ENCODE assay signal across 9 cellular contexts in the genomic region with DNA sequence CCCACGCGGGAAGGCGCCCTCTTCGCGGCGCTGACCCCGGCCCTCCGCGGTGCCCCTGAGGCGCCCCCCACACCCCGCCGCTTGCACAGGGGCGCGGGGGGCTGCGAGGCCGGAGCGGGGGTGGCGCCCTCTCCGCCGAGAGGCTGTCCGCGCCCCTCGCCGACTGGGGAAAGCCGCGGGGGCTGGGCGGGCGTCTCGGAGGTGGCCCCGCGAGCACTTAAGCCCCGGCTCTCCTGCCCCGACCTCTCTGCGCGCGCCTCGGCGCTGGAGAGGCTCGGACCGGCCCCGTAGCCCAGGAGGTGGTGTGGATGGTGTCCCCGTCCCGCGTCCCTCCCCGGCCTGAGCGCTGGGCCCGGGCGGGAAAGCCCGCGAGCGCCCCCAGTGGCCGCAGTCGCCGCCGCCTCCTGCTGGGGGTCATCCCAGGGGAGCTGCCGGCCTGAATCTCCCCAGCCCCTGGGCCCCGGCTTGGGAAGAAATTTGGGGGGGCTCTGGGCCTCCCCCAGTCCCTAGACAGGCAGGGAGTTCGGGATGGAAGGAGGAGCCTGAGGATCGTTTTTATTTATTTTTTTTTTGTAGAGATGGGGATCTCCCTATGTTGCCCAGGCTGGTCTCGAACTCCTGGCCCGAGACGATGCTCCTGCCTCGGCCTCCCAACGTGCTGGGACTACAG. TPM values are rescaled to one million over a fixed set of nuclear protein-coding genes. Genes with fewer than 3 reads are reported as not detected.
DNase-seq lines count a peak whose midpoint lies in the region; ATAC-seq, FAIRE-seq and TF ChIP-seq lines count a peak whose summit lies in the region.
"Had no signal": no experiment of that assay in that cellular context is flagged by ENCODE, and none has a peak within 500 bp of the region (broad histone marks: within the 10 kb centered on the region; RNA-seq: fewer than 3 reads in every experiment).

No MANE protein-coding gene starts in this region.

- BruUV-seq in K562 (replicated peaks; lab: Mats Ljungman, UMichigan) = no TSS peak

- CTCF ChIA-PET in K562 (lab: Yijun Ruan, JAX; ENCODE audit: low intra/inter-chr PET ratio) = interaction anchor here (0.5 to 1.5 kb wide), 3 partner anchors 17 to 296 kb away, joined by 3 to 9 read pairs (median 6); no protein-coding TSS in a partner anchor

- peak; percentile 71 for FAIRE-seq in K562 (lab: Jason Lieb, UNC)

- ATAC-seq in K562 (peak; percentile 73), HG02623 (IDR thresholded peaks at IDR 0.05; ENCODE audit: unreplicated experiment) (no peak), HG03521 (IDR thresholded peaks at IDR 0.05; ENCODE audit: unreplicated experiment) (no peak)

- in situ Hi-C loops in K562 (cut with MboI) = no loop called here

- H4K20me1 ChIP-seq in K562 (replicated peaks; ENCODE audit: control insufficient read depth, insufficient read depth, low read length) = peaks cover 10% of the 10 kb centered on the region; the same call in 1 of the 2 replicates

- no peaks in the 10 kb centered on the region for H3K27me3 ChIP-seq in K562 (ENCODE audit: control insufficient read depth in 2 of 2, insufficient read depth in 2 of 2, low read length in 2 of 2)
- peaks cover 55% of the 10 kb centered on the region for H3K27me3 ChIP-seq in skeletal muscle satellite cell (ENCODE audit: control insufficient read depth, insufficient read depth, low read length)

- TF ChIP-seq POLR2A in K562 (conservative IDR thresholded peaks at IDR 0.05) = peak; percentile 64

- 0 out of 2 replicates have a peak, but pooled peaks have one; percentile 16 for TF ChIP-seq EP300 in K562 (IDR thresholded peaks at IDR 0.05; ENCODE audit: low read length)

- H3K36me3 ChIP-seq in K562 (ENCODE audit: control insufficient read depth, insufficient read depth, low read length) (no peaks in the 10 kb centered on the region), skeletal muscle satellite cell (ENCODE audit: insufficient read depth, low read length) (no peaks in the 10 kb centered on the region)

- H3K9me3 ChIP-seq in K562 (replicated peaks; ENCODE audit: control insufficient read depth, insufficient read depth, low read depth, low read length) = no peaks in the 10 kb centered on the region
- no peaks in the 10 kb centered on the region for H3K9me3 ChIP-seq in iPS-18c (ENCODE audit: control insufficient read depth, insufficient read depth, low read length)
- no peaks in the 10 kb centered on the region for H3K9me3 ChIP-seq in skeletal muscle satellite cell (replicated peaks; ENCODE audit: low read length)

- H3K79me2 ChIP-seq in K562 (ENCODE audit: control insufficient read depth, insufficient read depth, low read length) = peaks cover 16% of the 10 kb centered on the region; the same call in 2 of the 3 replicates

- 3% methylated on average over 47 of the region's 64 CpGs for WGBS in K562 (ENCODE audit: insufficient coverage, low coverage, missing lambda C conversion rate)

- intact Hi-C loops in K562 (cut with micrococcal nuclease) = loop anchor here (5.0 kb wide), 1 partner anchor 61 kb away; no protein-coding TSS in a partner anchor

- H3K9ac ChIP-seq in K562 (ENCODE audit: insufficient read depth in 1 of 2, low read depth in 2 of 2, low read length in 2 of 2) = peak overlapping the region; percentile 86 to 99
- H3K9ac ChIP-seq in skeletal muscle satellite cell (ENCODE audit: low read depth, low read length) = peak overlapping the region; percentile 38

- DNase-seq in DMS153 (lab: John Stamatoyannopoulos, UW) = peak; percentile 34
- peak; percentile 25 for DNase-seq in HS-5 (ENCODE audit: low read depth)
- DNase-seq in T-helper 22 cell (ENCODE audit: low read depth) = peak; percentile 30
- peak; percentile 86 to 95 (median 90) for DNase-seq in K562 (ENCODE audit: extremely low read depth in 1 of 4, low spot score in 3 of 4)

- H3K4me2 ChIP-seq in K562 (ENCODE audit: insufficient read depth, low read length) (peak overlapping the region; percentile 77), skeletal muscle satellite cell (ENCODE audit: low read length) (peak overlapping the region; percentile 67)

- peak overlapping the region; percentile 80 for H2AFZ ChIP-seq in K562 (ENCODE audit: low read depth, low read length)

- peak; percentile 87 to 96 (median 89) for TF ChIP-seq CTCF in K562 (IDR thresholded peaks at IDR 0.05 in 2 of 3, conservative IDR thresholded peaks at IDR 0.05 in 1 of 3; ENCODE audit: insufficient read depth in 2 of 3, low read depth in 1 of 3, low read length in 3 of 3)

- POLR2A ChIA-PET in K562 (lab: Yijun Ruan, JAX) = interaction anchor here (0.6 to 2.3 kb wide), 10 partner anchors 9 to 223 kb away, joined by 3 to 16 read pairs (median 4); a partner anchor contains a TSS

- peak; percentile 42 to 69 for TF ChIP-seq RAD21 in K562 (CRISPR knock-in tag; conservative IDR thresholded peaks at IDR 0.05 in 1 of 2, IDR thresholded peaks at IDR 0.05 in 1 of 2)

- H3K27ac ChIP-seq in K562 (ENCODE audit: extremely low read depth, low read depth, low read length) = peak overlapping the region; percentile 95

- H3K4me1 ChIP-seq in K562 (replicated peaks in 1 of 2; ENCODE audit: control insufficient read depth in 2 of 2, insufficient read depth in 2 of 2, low read length in 2 of 2) = peaks cover 39 to 94% of the 10 kb centered on the region in 2 experiments
- peaks cover 40% of the 10 kb centered on the region for H3K4me1 ChIP-seq in skeletal muscle satellite cell (ENCODE audit: control insufficient read depth, insufficient read depth, low read length)

- peak overlapping the region; percentile 52 for H3K4me3 ChIP-seq in K562
- H3K4me3 ChIP-seq in iPS-18c (ENCODE audit: insufficient read depth, low read depth, low read length) = peak overlapping the region; percentile 67
- H3K4me3 ChIP-seq in skeletal muscle satellite cell (ENCODE audit: low read length) = peak overlapping the region; percentile 60

- H3K9me1 ChIP-seq in K562 (ENCODE audit: control insufficient read depth, insufficient read depth, low read length) = no peaks in the 10 kb centered on the region

RNA-seq across cellular contexts. Expression of a gene that starts 1.9 kb away (rescaled TPM):
- total RNA-seq in K562 (2011; cell fraction: chromatin; rRNA removed; ENCODE audit: low replicate concordance) = 5.7 and 23.9 TPM in 2 replicates
- total RNA-seq in K562 (2011; cell fraction: nucleolus; rRNA removed) = 54.5 and 57.7 TPM in 2 replicates
- 14.9 and 19.0 TPM in 2 replicates for total RNA-seq in K562 (2011; cell fraction: nucleoplasm; rRNA removed)
- total RNA-seq in K562 (2014; rRNA removed) (41.4 and 49.2 TPM in 2 replicates), K562 (2014; rRNA removed; fragmentation: Illumina TruSeq; extraction: Trizol) (0.25 TPM in 1 of 2 replicates, not detected in the other), K562 (2015; rRNA removed; fragmentation: Illumina TruSeq; extraction: Trizol) (1.9 TPM in 2 replicates), K562 (2021) (40.5 and 44.3 TPM in 2 replicates)
- polyA plus RNA-seq in K562 (2011; rRNA removed) (5.3 and 10.4 TPM in 2 replicates), K562 (2014; fragmentation: Illumina TruSeq; extraction: Trizol) (0.21 and 0.61 TPM in 2 replicates), K562 (2014; fragmentation: Nextera tagmentation; extraction: Ambion mirVana) (not detected), K562 (2014; rRNA removed) (33.7 and 43.7 TPM in 2 replicates)
- polyA plus RNA-seq in K562 (2011; cell fraction: cytosol; rRNA removed) = 18.6 and 66.9 TPM in 2 replicates
- polyA plus RNA-seq in K562 (2011; cell fraction: nucleus; rRNA removed) = 86.7 and 173 TPM in 2 replicates
- polyA plus RNA-seq in K562 (2012) = 8.3 and 15.7 TPM in 2 replicates
- 0.21 TPM in 1 of 2 replicates, not detected in the other for polyA minus RNA-seq in K562 (2011; rRNA and poly(A)+ RNA removed)
- 3.6 and 11.6 TPM in 2 replicates for polyA minus RNA-seq in K562 (2011; cell fraction: cytosol; rRNA and poly(A)+ RNA removed)
- polyA minus RNA-seq in K562 (2011; cell fraction: nucleus; rRNA and poly(A)+ RNA removed) = 7.2 and 11.6 TPM in 2 replicates
- total RNA-seq in skeletal muscle satellite cell (2012; rRNA removed) = 0.51 TPM in 1 of 2 replicates, not detected in the other

RNA-seq across cellular contexts. Expression of a gene that starts 11.5 kb away (rescaled TPM):
- total RNA-seq in K562 (2011; cell fraction: chromatin; rRNA removed; ENCODE audit: low replicate concordance) = 2.7 and 7.4 TPM in 2 replicates
- total RNA-seq in K562 (2011; cell fraction: nucleolus; rRNA removed) = 13.3 and 15.0 TPM in 2 replicates
- 6.9 and 9.5 TPM in 2 replicates for total RNA-seq in K562 (2011; cell fraction: nucleoplasm; rRNA removed)
- total RNA-seq in K562 (2014; rRNA removed) (58.3 and 70.7 TPM in 2 replicates), K562 (2014; rRNA removed; fragmentation: Illumina TruSeq; extraction: Trizol) (0.40 and 0.54 TPM in 2 replicates), K562 (2015; rRNA removed; fragmentation: Illumina TruSeq; extraction: Trizol) (10.8 and 11.6 TPM in 2 replicates), K562 (2021) (31.1 and 32.5 TPM in 2 replicates)
- polyA plus RNA-seq in K562 (2011; rRNA removed) (14.5 and 15.7 TPM in 2 replicates), K562 (2014; fragmentation: Illumina TruSeq; extraction: Trizol) (2.6 and 12.8 TPM in 2 replicates), K562 (2014; fragmentation: Nextera tagmentation; extraction: Ambion mirVana) (10 to 100 TPM in 1 of 2 experiments, 1 to 10 TPM in 1; 7.2 to 12.2 TPM), K562 (2014; rRNA removed) (50.8 and 56.1 TPM in 2 replicates)
- polyA plus RNA-seq in K562 (2011; cell fraction: cytosol; rRNA removed) = 26.4 and 90.5 TPM in 2 replicates
- 11.7 and 19.4 TPM in 2 replicates for polyA plus RNA-seq in K562 (2011; cell fraction: nucleus; rRNA removed)
- polyA plus RNA-seq in K562 (2012) = 26.7 and 43.1 TPM in 2 replicates
- 1.9 and 3.6 TPM in 2 replicates for polyA minus RNA-seq in K562 (2011; rRNA and poly(A)+ RNA removed)
- polyA minus RNA-seq in K562 (2011; cell fraction: cytosol; rRNA and poly(A)+ RNA removed) = 6.9 and 7.5 TPM in 2 replicates
- polyA minus RNA-seq in K562 (2011; cell fraction: nucleus; rRNA and poly(A)+ RNA removed) = 1.9 and 5.0 TPM in 2 replicates
- 76.8 and 83.0 TPM in 2 replicates for total RNA-seq in skeletal muscle satellite cell (2012; rRNA removed)

RNA-seq across cellular contexts. Expression of a gene that starts 18.2 kb away (rescaled TPM):
- 268 and 576 TPM in 2 replicates for total RNA-seq in K562 (2011; cell fraction: chromatin; rRNA removed; ENCODE audit: low replicate concordance)
- 387 and 414 TPM in 2 replicates for total RNA-seq in K562 (2011; cell fraction: nucleolus; rRNA removed)
- 326 and 377 TPM in 2 replicates for total RNA-seq in K562 (2011; cell fraction: nucleoplasm; rRNA removed)
- 29.5 and 37.2 TPM in 2 replicates for total RNA-seq in K562 (2014; rRNA removed)
- 4.5 and 4.9 TPM in 2 replicates for total RNA-seq in K562 (2014; rRNA removed; fragmentation: Illumina TruSeq; extraction: Trizol)
- 12.0 and 13.2 TPM in 2 replicates for total RNA-seq in K562 (2015; rRNA removed; fragmentation: Illumina TruSeq; extraction: Trizol)
- 89.7 and 111 TPM in 2 replicates for total RNA-seq in K562 (2021)
- polyA plus RNA-seq in K562 (2011; rRNA removed) = 18.1 and 39.0 TPM in 2 replicates
- polyA plus RNA-seq in K562 (2011; cell fraction: cytosol; rRNA removed) = 28.0 and 43.3 TPM in 2 replicates
- 483 and 499 TPM in 2 replicates for polyA plus RNA-seq in K562 (2011; cell fraction: nucleus; rRNA removed)
- polyA plus RNA-seq in K562 (2012) = 66.2 and 73.2 TPM in 2 replicates
- 19.2 and 34.8 TPM in 2 replicates for polyA plus RNA-seq in K562 (2014; fragmentation: Illumina TruSeq; extraction: Trizol)
- polyA plus RNA-seq in K562 (2014; fragmentation: Nextera tagmentation; extraction: Ambion mirVana) = under 1 TPM; 0.04 to 0.06 TPM
- 49.3 and 67.7 TPM in 2 replicates for polyA plus RNA-seq in K562 (2014; rRNA removed)
- 12.6 and 21.4 TPM in 2 replicates for polyA minus RNA-seq in K562 (2011; rRNA and poly(A)+ RNA removed)
- 33.4 and 47.6 TPM in 2 replicates for polyA minus RNA-seq in K562 (2011; cell fraction: cytosol; rRNA and poly(A)+ RNA removed)
- 68.5 and 80.0 TPM in 2 replicates for polyA minus RNA-seq in K562 (2011; cell fraction: nucleus; rRNA and poly(A)+ RNA removed)
- 15.2 and 22.5 TPM in 2 replicates for total RNA-seq in skeletal muscle satellite cell (2012; rRNA removed)

RNA-seq across cellular contexts. Expression of a gene that starts 19.9 kb away (rescaled TPM):
- total RNA-seq in K562 (2011; cell fraction: chromatin; rRNA removed; ENCODE audit: low replicate concordance) = 0.30 and 1.0 TPM in 2 replicates
- total RNA-seq in K562 (2011; cell fraction: nucleolus; rRNA removed) = 0.39 and 0.67 TPM in 2 replicates
- 0.23 and 0.29 TPM in 2 replicates for total RNA-seq in K562 (2011; cell fraction: nucleoplasm; rRNA removed)
- not detected in 2 replicates for total RNA-seq in K562 (2014; rRNA removed)
- not detected in 2 replicates for total RNA-seq in K562 (2014; rRNA removed; fragmentation: Illumina TruSeq; extraction: Trizol)
- total RNA-seq in K562 (2015; rRNA removed; fragmentation: Illumina TruSeq; extraction: Trizol) = not detected in 2 replicates
- total RNA-seq in K562 (2021) = not detected in 2 replicates
- 0.04 TPM in 1 of 2 replicates, not detected in the other for polyA plus RNA-seq in K562 (2011; rRNA removed)
- polyA plus RNA-seq in K562 (2011; cell fraction: cytosol; rRNA removed) = 0.06 TPM in 1 of 2 replicates, not detected in the other
- 0.18 and 0.25 TPM in 2 replicates for polyA plus RNA-seq in K562 (2011; cell fraction: nucleus; rRNA removed)
- 0.46 and 0.48 TPM in 2 replicates for polyA plus RNA-seq in K562 (2012)
- polyA plus RNA-seq in K562 (2014; fragmentation: Illumina TruSeq; extraction: Trizol) = not detected in 2 replicates
- not detected for polyA plus RNA-seq in K562 (2014; fragmentation: Nextera tagmentation; extraction: Ambion mirVana)
- polyA plus RNA-seq in K562 (2014; rRNA removed) = not detected in 2 replicates
- polyA minus RNA-seq in K562 (2011; rRNA and poly(A)+ RNA removed) = not detected in 2 replicates
- polyA minus RNA-seq in K562 (2011; cell fraction: cytosol; rRNA and poly(A)+ RNA removed) = not detected in 2 replicates
- polyA minus RNA-seq in K562 (2011; cell fraction: nucleus; rRNA and poly(A)+ RNA removed) = 0.33 TPM in 1 of 2 replicates, not detected in the other
- not detected in 2 replicates for total RNA-seq in skeletal muscle satellite cell (2012; rRNA removed)
- total RNA-seq: activated CD8-positive, alpha-beta memory T cell treated with anti-CD3 and anti-CD28 coated beads for 36 hours had no signal

RNA-seq across cellular contexts. Expression of a gene that starts 35.5 kb away (rescaled TPM):
- 0.99 and 3.5 TPM in 2 replicates for total RNA-seq in K562 (2011; cell fraction: chromatin; rRNA removed; ENCODE audit: low replicate concordance)
- total RNA-seq in K562 (2011; cell fraction: nucleolus; rRNA removed) = 1.2 and 2.6 TPM in 2 replicates
- 0.88 and 1.6 TPM in 2 replicates for total RNA-seq in K562 (2011; cell fraction: nucleoplasm; rRNA removed)
- 0.09 and 0.69 TPM in 2 replicates for total RNA-seq in K562 (2014; rRNA removed)
- 0.07 TPM in 1 of 2 replicates, not detected in the other for total RNA-seq in K562 (2014; rRNA removed; fragmentation: Illumina TruSeq; extraction: Trizol)
- total RNA-seq in K562 (2015; rRNA removed; fragmentation: Illumina TruSeq; extraction: Trizol) = 0.11 and 0.18 TPM in 2 replicates
- 1.2 and 1.5 TPM in 2 replicates for total RNA-seq in K562 (2021)
- polyA plus RNA-seq in K562 (2011; rRNA removed) = 0.13 and 0.34 TPM in 2 replicates
- polyA plus RNA-seq in K562 (2011; cell fraction: cytosol; rRNA removed) = 0.12 and 0.37 TPM in 2 replicates
- 2.6 and 3.6 TPM in 2 replicates for polyA plus RNA-seq in K562 (2011; cell fraction: nucleus; rRNA removed)
- polyA plus RNA-seq in K562 (2012) = 0.47 and 1.4 TPM in 2 replicates
- polyA plus RNA-seq in K562 (2014; fragmentation: Illumina TruSeq; extraction: Trizol) = 0.13 and 0.69 TPM in 2 replicates
- polyA plus RNA-seq in K562 (2014; fragmentation: Nextera tagmentation; extraction: Ambion mirVana) = not detected
- 0.52 and 0.80 TPM in 2 replicates for polyA plus RNA-seq in K562 (2014; rRNA removed)
- polyA minus RNA-seq in K562 (2011; rRNA and poly(A)+ RNA removed) = not detected in 2 replicates
- 0.55 TPM in 1 of 2 replicates, not detected in the other for polyA minus RNA-seq in K562 (2011; cell fraction: cytosol; rRNA and poly(A)+ RNA removed)
- 1.3 and 1.8 TPM in 2 replicates for polyA minus RNA-seq in K562 (2011; cell fraction: nucleus; rRNA and poly(A)+ RNA removed)
- 1.3 TPM in 2 replicates for total RNA-seq in skeletal muscle satellite cell (2012; rRNA removed)

Comparison
In these comparisons a context has a peak if more than half of its experiments do, and no peak if none do; other contexts are left out.
1. DNase-seq: peak in every context shown above with its lines; median percentile 90 in K562; 34 in DMS153; 30 in T-helper 22 cell; 25 in HS-5.